ENCODE assay signal across 8 cellular contexts in genomic region chr7:157357129-157358040, GRCh38. TPM values are rescaled to one million over a fixed set of nuclear protein-coding genes. Genes with fewer than 3 reads are reported as not detected.
DNase-seq lines count a peak whose midpoint lies in the region; ATAC-seq and TF ChIP-seq lines count a peak whose summit lies in the region.
"Had no signal": no experiment of that assay in that cellular context is flagged by ENCODE, and none has a peak within 500 bp of the region (broad histone marks: within the 10 kb centered on the region; RNA-seq: fewer than 3 reads in every experiment).

No MANE protein-coding gene starts in this region.

- peaks cover 24 to 47% (median 36%) of the 10 kb centered on the region in 3 donors for H3K4me1 Mint-ChIP-seq in IgD-negative memory B cell
- H3K4me1 Mint-ChIP-seq in neural crest cell, result peaks cover 43% of the 10 kb centered on the region

- no peak for TF ChIP-seq CTCF in neural crest cell (conservative IDR thresholded peaks at IDR 0.05)

- H3K4me3 Mint-ChIP-seq in IgD-negative memory B cell (peak overlapping the region; percentile 8 to 92 (median 70)), neural crest cell (no peak overlapping the region)

- H3K9me3 Mint-ChIP-seq in IgD-negative memory B cell (no peaks in the 10 kb centered on the region), neural crest cell (peaks cover 3% of the 10 kb centered on the region)

- peak; percentile 88 for ATAC-seq in GM18868 (IDR thresholded peaks at IDR 0.05; ENCODE audit: unreplicated experiment)
- peak; percentile 93 for ATAC-seq in GM21529 (IDR thresholded peaks at IDR 0.05; ENCODE audit: unreplicated experiment)

- peaks cover 2% of the 10 kb centered on the region for H3K36me3 Mint-ChIP-seq in IgD-negative memory B cell
- H3K36me3 Mint-ChIP-seq in neural crest cell (ENCODE audit: low read depth), result peaks cover 14% of the 10 kb centered on the region

- H3K27ac Mint-ChIP-seq in IgD-negative memory B cell, result peak overlapping the region; percentile 16 to 89 (median 88)
- peak overlapping the region; percentile 58 for H3K27ac Mint-ChIP-seq in neural crest cell (ENCODE audit: unreplicated experiment)

- DNase-seq in neural crest cell (ENCODE audit: low read depth, low spot score) (no peak), H4 (ENCODE audit: low spot score) (no peak), NCI-H2227 (lab: John Stamatoyannopoulos, UW; ENCODE audit: unreplicated experiment) (no peak), HUDEP-2 (lab: John Stamatoyannopoulos, UW; ENCODE audit: unreplicated experiment in 76 of 76) (no peak)
- DNase-seq: hippocampal formation had no signal

- no peaks in the 10 kb centered on the region for H3K27me3 Mint-ChIP-seq in IgD-negative memory B cell
- H3K27me3 Mint-ChIP-seq in neural crest cell (ENCODE audit: low read depth), result no peaks in the 10 kb centered on the region

RNA-seq across cellular contexts. Expression of gene DNAJB6, which starts 20.6 kb away (rescaled TPM):
- 106 TPM for polyA plus RNA-seq in IgD-negative memory B cell
- 102 and 107 TPM in 2 replicates for total RNA-seq in neural crest cell
- total RNA-seq in H4 (2014; rRNA removed; shearing (Covaris generic)), result 76.1 and 108 TPM in 2 replicates
